12 cellular contexts compared by ENCODE assay signal in the genomic region with DNA sequence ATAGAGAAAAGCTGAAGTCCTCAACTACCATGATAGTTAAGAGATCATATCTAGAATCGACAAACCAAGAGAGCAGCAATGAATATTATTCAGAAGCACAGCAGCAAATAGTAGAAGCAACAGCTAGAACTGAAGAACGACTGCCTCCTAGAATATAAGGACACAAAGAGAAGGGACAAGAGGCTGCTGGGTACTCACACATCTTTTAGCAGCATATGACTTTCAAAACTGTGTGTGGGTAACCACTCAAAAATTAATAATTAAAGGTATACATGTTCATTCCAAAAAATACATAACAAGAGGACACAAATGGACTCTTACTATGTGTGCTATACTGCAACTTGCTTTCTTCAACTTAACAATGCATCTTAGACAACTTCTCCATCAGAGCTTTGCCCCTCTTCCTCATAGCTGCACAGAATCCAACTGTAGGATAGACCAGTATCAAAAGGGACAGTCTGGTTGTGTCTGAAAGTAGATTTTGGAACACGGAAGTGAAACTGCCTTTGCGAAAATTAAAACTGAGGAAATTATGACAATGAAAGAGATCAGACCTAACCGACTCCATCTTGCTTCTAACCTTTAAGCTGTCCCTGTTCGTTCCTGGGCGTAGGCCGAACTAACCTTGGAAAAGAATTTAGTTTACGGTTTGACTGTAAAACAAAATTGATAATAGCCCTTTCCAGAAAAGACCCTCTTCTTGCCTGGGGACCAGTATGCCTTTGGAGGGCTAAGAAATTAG.
A peak's percentile ranks its signal among the peaks of the same experiment; 100 is the strongest.
DNase-seq lines count a peak whose midpoint lies in the region; ATAC-seq lines count a peak whose summit lies in the region.
"Had no signal": no experiment of that assay in that cellular context is flagged by ENCODE, and none has a peak within 500 bp of the region (broad histone marks: within the 10 kb centered on the region; RNA-seq: fewer than 3 reads in every experiment).

No MANE protein-coding gene starts in this region.

- H3K9me3 ChIP-seq in HAP-1: no peaks in the 10 kb centered on the region
- H3K9me3 ChIP-seq: pancreas had no signal

- no peaks in the 10 kb centered on the region for H3K9me3 Mint-ChIP-seq in activated naive CD4-positive, alpha-beta T cell treated with anti-CD3 and anti-CD28 coated beads, Interleukin-2, amount 10 ng/mL, durations not matched to agents 7 days and 5 days
- no peaks in the 10 kb centered on the region for H3K9me3 Mint-ChIP-seq in T-cell
- H3K9me3 Mint-ChIP-seq in stimulated activated memory B cell treated with anti-CD40 and anti-IgM and Interleukin-4, amounts not matched to agents 10 μg/mL and 1 μg/mL and 100 μg/mL, for 72 hours: peaks cover 3% of the 10 kb centered on the region

- CTCF ChIA-PET in activated naive CD4-positive, alpha-beta T cell treated with anti-CD3 and anti-CD28 coated beads, Interleukin-2, amount 10 ng/mL, durations not matched to agents 7 days and 5 days (lab: Charles Lee): no interaction called here
- CTCF ChIA-PET in T-cell (lab: Charles Lee): interaction anchor here in 1 of 2 donors (0.7 kb wide), 1 partner anchor 35 kb away, joined by 3 read pairs; no protein-coding TSS in a partner anchor

- no peak for DNase-seq in activated naive CD4-positive, alpha-beta T cell treated with anti-CD3 and anti-CD28 coated beads, Interleukin-2, amount 10 ng/mL, durations not matched to agents 7 days and 5 days
- DNase-seq in activated naive CD4-positive, alpha-beta T cell (lab: John Stamatoyannopoulos, UW): no peak
- DNase-seq in T-cell (no peak), HAP-1 (ENCODE audit: low spot score in 2 of 2) (no peak)
- DNase-seq: ACHN, NCI-H345, pancreas had no signal

- H3K27ac Mint-ChIP-seq in activated naive CD4-positive, alpha-beta T cell treated with anti-CD3 and anti-CD28 coated beads, Interleukin-2, amount 10 ng/mL, durations not matched to agents 7 days and 5 days: peak overlapping the region; percentile 43
- peak overlapping the region; percentile 82 to 83 for H3K27ac Mint-ChIP-seq in T-cell
- peak overlapping the region; percentile 99 for H3K27ac Mint-ChIP-seq in stimulated activated memory B cell treated with anti-CD40 and anti-IgM and Interleukin-4, amounts not matched to agents 10 μg/mL and 1 μg/mL and 100 μg/mL, for 72 hours

- no peak overlapping the region for H3K4me3 ChIP-seq in HAP-1
- H3K4me3 ChIP-seq: coronary artery, pancreas had no signal

- ATAC-seq in HG03135 (IDR thresholded peaks at IDR 0.05; ENCODE audit: unreplicated experiment) (peak; percentile 60), T-cell (replicated peaks in 1 of 4) (no peak), HG02610 (IDR thresholded peaks at IDR 0.05; ENCODE audit: unreplicated experiment) (no peak), GM19455 (IDR thresholded peaks at IDR 0.05; ENCODE audit: unreplicated experiment) (no peak)
- no peak for ATAC-seq in stimulated activated memory B cell treated with anti-CD40 and anti-IgM and Interleukin-4, amounts not matched to agents 10 μg/mL and 1 μg/mL and 100 μg/mL, for 72 hours

- H3K36me3 ChIP-seq in HAP-1 (replicated peaks): no peaks in the 10 kb centered on the region; the same call in 1 of the 2 replicates
- H3K36me3 ChIP-seq: pancreas had no signal

- no peaks in the 10 kb centered on the region for H3K27me3 Mint-ChIP-seq in activated naive CD4-positive, alpha-beta T cell treated with anti-CD3 and anti-CD28 coated beads, Interleukin-2, amount 10 ng/mL, durations not matched to agents 7 days and 5 days
- H3K27me3 Mint-ChIP-seq in T-cell: no peaks in the 10 kb centered on the region
- no peaks in the 10 kb centered on the region for H3K27me3 Mint-ChIP-seq in stimulated activated memory B cell treated with anti-CD40 and anti-IgM and Interleukin-4, amounts not matched to agents 10 μg/mL and 1 μg/mL and 100 μg/mL, for 72 hours

- POLR2A ChIA-PET in T-cell (lab: Charles Lee): interaction anchor here in 1 of 2 donors (0.7 kb wide), 1 partner anchor 16 kb away, joined by 3 read pairs; no protein-coding TSS in a partner anchor

- H3K36me3 Mint-ChIP-seq in activated naive CD4-positive, alpha-beta T cell treated with anti-CD3 and anti-CD28 coated beads, Interleukin-2, amount 10 ng/mL, durations not matched to agents 7 days and 5 days: peaks cover 21% of the 10 kb centered on the region
- H3K36me3 Mint-ChIP-seq in T-cell: peaks cover 11% of the 10 kb centered on the region
- H3K36me3 Mint-ChIP-seq in stimulated activated memory B cell treated with anti-CD40 and anti-IgM and Interleukin-4, amounts not matched to agents 10 μg/mL and 1 μg/mL and 100 μg/mL, for 72 hours: peaks cover 7% of the 10 kb centered on the region

- in situ Hi-C loops in HAP-1 (cut with MboI; ENCODE audit: low sequenced_read_pairs): no loop called here

- peaks cover 23% of the 10 kb centered on the region for H3K4me1 ChIP-seq in HAP-1
- H3K4me1 ChIP-seq: pancreas had no signal

- H3K27me3 ChIP-seq in HAP-1 (ENCODE audit: low read depth): no peaks in the 10 kb centered on the region
- H3K27me3 ChIP-seq: pancreas had no signal

- H3K4me1 Mint-ChIP-seq in activated naive CD4-positive, alpha-beta T cell treated with anti-CD3 and anti-CD28 coated beads, Interleukin-2, amount 10 ng/mL, durations not matched to agents 7 days and 5 days: peaks cover 58% of the 10 kb centered on the region
- peaks cover 68 to 85% (median 77%) of the 10 kb centered on the region in 3 donors for H3K4me1 Mint-ChIP-seq in T-cell
- peaks cover 64% of the 10 kb centered on the region for H3K4me1 Mint-ChIP-seq in stimulated activated memory B cell treated with anti-CD40 and anti-IgM and Interleukin-4, amounts not matched to agents 10 μg/mL and 1 μg/mL and 100 μg/mL, for 72 hours

- H3K4me3 Mint-ChIP-seq in activated naive CD4-positive, alpha-beta T cell treated with anti-CD3 and anti-CD28 coated beads, Interleukin-2, amount 10 ng/mL, durations not matched to agents 7 days and 5 days: no peak overlapping the region
- H3K4me3 Mint-ChIP-seq in T-cell: no peak overlapping the region
- no peak overlapping the region for H3K4me3 Mint-ChIP-seq in stimulated activated memory B cell treated with anti-CD40 and anti-IgM and Interleukin-4, amounts not matched to agents 10 μg/mL and 1 μg/mL and 100 μg/mL, for 72 hours

Comparison
In these comparisons a context has a peak if more than half of its experiments do, and no peak if none do; other contexts are left out.
1. H3K27ac Mint-ChIP-seq: peak in every context shown above with its lines; median percentile 99 in stimulated activated memory B cell treated with anti-CD40 and anti-IgM and Interleukin-4, amounts not matched to agents 10 μg/mL and 1 μg/mL and 100 μg/mL, for 72 hours; 82 in T-cell; 43 in activated naive CD4-positive, alpha-beta T cell treated with anti-CD3 and anti-CD28 coated beads, Interleukin-2, amount 10 ng/mL, durations not matched to agents 7 days and 5 days.